8 cellular contexts compared by ENCODE assay signal in the genomic region with DNA sequence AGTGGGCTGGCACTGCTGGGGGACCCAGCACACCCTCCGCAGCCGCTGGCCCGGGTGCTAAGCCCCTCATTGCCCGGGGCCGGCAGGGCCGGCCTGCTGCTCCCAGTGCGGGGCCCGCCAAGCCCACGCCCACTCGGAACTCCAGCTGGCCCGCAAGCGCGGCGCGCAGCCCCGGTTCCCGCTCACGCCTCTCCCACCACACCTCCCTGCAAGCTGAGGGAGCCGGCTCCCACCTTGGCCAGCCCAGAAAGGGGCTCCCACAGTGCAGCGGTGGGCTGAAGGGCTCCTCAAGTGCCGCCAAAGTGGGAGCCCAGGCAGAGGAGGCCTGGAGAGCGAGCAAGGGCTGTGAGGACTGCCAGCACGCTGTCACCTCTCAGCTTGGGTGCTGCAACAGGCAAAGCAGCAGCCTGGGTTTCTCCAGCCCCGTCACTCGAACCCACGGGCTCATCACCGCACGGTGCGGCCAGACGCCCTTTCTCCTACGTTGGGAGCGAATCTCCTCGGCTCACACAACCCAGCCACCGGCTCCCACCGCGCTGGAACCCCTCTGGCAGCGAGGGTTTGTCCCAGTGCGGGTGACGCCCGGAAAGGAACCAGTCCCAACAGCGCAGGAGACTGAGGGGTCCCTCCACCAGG. TPM values are rescaled to one million over a fixed set of nuclear protein-coding genes. Genes with fewer than 3 reads are reported as not detected.
DNase-seq lines count a peak whose midpoint lies in the region; ATAC-seq and TF ChIP-seq lines count a peak whose summit lies in the region.
"Not testable (repeated sequence)": the region's sequence is repeated elsewhere in the genome, so short reads cannot be mapped to it uniquely, and the experiment has no call there.

No MANE protein-coding gene starts in this region.

- H2AFZ ChIP-seq in GM23248 (peak overlapping the region; percentile 99), neural progenitor cell (replicated peaks) (peak overlapping the region; percentile 89)

- H3F3A ChIP-seq in GM23248 (ENCODE audit: insufficient read depth) = not testable (repeated sequence)
- H3F3A ChIP-seq in neural progenitor cell (ENCODE audit: low read depth) = peaks cover 15% of the 10 kb centered on the region

- DNase-seq in GM12864 (ENCODE audit: low read depth); ascending aorta (ENCODE audit: low spot score in 2 of 2); cardiac muscle cell (ENCODE audit: low read depth in 1 of 2, low spot score in 1 of 2): not testable (repeated sequence)
- DNase-seq in GM23248 (peak; percentile 57), neural progenitor cell (ENCODE audit: low spot score) (peak; percentile 2), substantia nigra (lab: John Stamatoyannopoulos, UW) (peak in 21 of 49 donors; percentile 18 to 71 (median 46))

- H3K9me2 ChIP-seq in GM23248 (ENCODE audit: insufficient read depth) = not testable (repeated sequence)

- in situ Hi-C loops in GM23248 (cut with MboI) = not testable (repeated sequence)

- H3K27ac ChIP-seq in GM23248 (peak overlapping the region; percentile 62), ascending aorta (peak overlapping the region; percentile 93 to 94), cardiac muscle cell (peak overlapping the region; percentile 96), neural progenitor cell (peak overlapping the region; percentile 64), substantia nigra (ENCODE audit: low read depth, low read length, poor library complexity, severe bottlenecking) (peak overlapping the region; percentile 65)

- intact Hi-C loops in ascending aorta (cut with DNase I) = loop anchor here (1.0 to 10.0 kb wide), 5 partner anchors 84 to 850 kb away; a partner anchor contains a TSS

- WGBS in GM23248 (ENCODE audit: low coverage in 1 of 2, low lambda C conversion rate in 2 of 2, missing lambda C conversion rate in 2 of 2), 2 experiments = 0 to 2% methylated on average over 24 of the region's 41 CpGs

- H3K36me3 Mint-ChIP-seq in neural progenitor cell = peaks cover 13% of the 10 kb centered on the region

- H3K9me3 Mint-ChIP-seq in neural progenitor cell = not testable (repeated sequence)

- H3K79me2 ChIP-seq in GM23248 (ENCODE audit: insufficient read depth) (peaks cover 78% of the 10 kb centered on the region), neural progenitor cell (ENCODE audit: low read depth) (peaks cover 84% of the 10 kb centered on the region)

- H3K27me3 Mint-ChIP-seq in neural progenitor cell (ENCODE audit: insufficient read depth, low read depth) = not testable (repeated sequence)

- peak; percentile 10 for ATAC-seq in HG03469 (IDR thresholded peaks at IDR 0.05; ENCODE audit: unreplicated experiment)
- ATAC-seq in SK-N-SH treated with all-trans-retinoic acid at 6 μM for 48 hours = peak; percentile 53

- H4K20me1 ChIP-seq in GM23248 (ENCODE audit: insufficient read depth); neural progenitor cell (ENCODE audit: low read depth): not testable (repeated sequence)

- H3K27me3 ChIP-seq in GM23248 (replicated peaks; ENCODE audit: insufficient read depth); ascending aorta; cardiac muscle cell; neural progenitor cell: not testable (repeated sequence)

- H3K4me2 ChIP-seq in GM23248 (ENCODE audit: unreplicated experiment) (peak overlapping the region; percentile 75), neural progenitor cell (peak overlapping the region; percentile 88)

- H3K4me3 ChIP-seq in GM12864 (ENCODE audit: low read depth, low read length) = peak overlapping the region; percentile 96
- peak overlapping the region; percentile 77 for H3K4me3 ChIP-seq in GM23248
- H3K4me3 ChIP-seq in ascending aorta = peak overlapping the region; percentile 71 to 86
- peak overlapping the region; percentile 65 for H3K4me3 ChIP-seq in cardiac muscle cell
- H3K4me3 ChIP-seq in neural progenitor cell = peak overlapping the region; percentile 85

- peaks cover 21% of the 10 kb centered on the region for H3K4me1 Mint-ChIP-seq in neural progenitor cell

- not testable (repeated sequence) for H3K36me3 ChIP-seq in GM23248 (ENCODE audit: low read depth); ascending aorta; cardiac muscle cell; neural progenitor cell

- not testable (repeated sequence) for TF ChIP-seq CTCF in GM12864 (IDR thresholded peaks at IDR 0.05; ENCODE audit: low read depth, low read length, missing control alignments); ascending aorta (IDR thresholded peaks at IDR 0.05); cardiac muscle cell (IDR thresholded peaks at IDR 0.05; ENCODE audit: low read depth, low read length); neural progenitor cell (IDR thresholded peaks at IDR 0.05)

- H3K4me1 ChIP-seq in GM23248 (ENCODE audit: insufficient read depth); neural progenitor cell: not testable (repeated sequence)
- H3K4me1 ChIP-seq in ascending aorta (peaks cover 0 to 12% of the 10 kb centered on the region in 2 donors), cardiac muscle cell (ENCODE audit: low read depth) (peaks cover 18% of the 10 kb centered on the region)

- not testable (repeated sequence) for H3K9me3 ChIP-seq in GM23248 (ENCODE audit: low read depth); ascending aorta; cardiac muscle cell (ENCODE audit: low read depth); neural progenitor cell (ENCODE audit: low read depth)

- H3K4me3 Mint-ChIP-seq in neural progenitor cell = peak overlapping the region; percentile 98

- peak overlapping the region; percentile 98 for H3K27ac Mint-ChIP-seq in neural progenitor cell

- peak overlapping the region; percentile 90 for H3K9ac ChIP-seq in GM23248
- peak overlapping the region; percentile 82 for H3K9ac ChIP-seq in neural progenitor cell

RNA-seq across cellular contexts. Expression of a gene that starts 0.4 kb away (rescaled TPM):
- total RNA-seq in GM23248 (2014; rRNA removed; shearing (Covaris generic)) = 20.9 and 21.8 TPM in 2 replicates
- polyA plus RNA-seq in GM23248 (2016; fragmentation: Nextera tagmentation; extraction: Ambion mirVana) (13.7 and 14.2 TPM in 2 replicates), cardiac muscle cell (20.4 and 23.6 TPM in 2 replicates)
- total RNA-seq in ascending aorta (26.3 TPM), cardiac muscle cell (10.5 and 18.4 TPM in 2 replicates), neural progenitor cell (ENCODE audit: low replicate concordance) (31.7 and 46.7 TPM in 2 replicates)

RNA-seq across cellular contexts. Expression of a gene that starts 0.7 kb away (rescaled TPM):
- total RNA-seq in GM23248 (2014; rRNA removed; shearing (Covaris generic)) = 3.4 and 3.5 TPM in 2 replicates
- polyA plus RNA-seq in GM23248 (2016; fragmentation: Nextera tagmentation; extraction: Ambion mirVana) = 3.5 and 4.1 TPM in 2 replicates
- total RNA-seq in ascending aorta = 3.5 TPM
- total RNA-seq in cardiac muscle cell = 16.7 and 18.8 TPM in 2 replicates
- polyA plus RNA-seq in cardiac muscle cell = 21.5 and 35.1 TPM in 2 replicates
- 11.2 and 14.7 TPM in 2 replicates for total RNA-seq in neural progenitor cell (ENCODE audit: low replicate concordance)
